In genomic region chr11:13098067-13098466, GRCh38 we compare ENCODE assay signal across 14 cellular contexts.
DNase-seq lines count a peak whose midpoint lies in the region; ATAC-seq and TF ChIP-seq lines count a peak whose summit lies in the region.
"Had no signal": no experiment of that assay in that cellular context is flagged by ENCODE, and none has a peak within 500 bp of the region (broad histone marks: within the 10 kb centered on the region; RNA-seq: fewer than 3 reads in every experiment).

No MANE protein-coding gene starts in this region.

- intact Hi-C loops in stomach (cut with DNase I; ENCODE audit: low total_unique reads): no loop called here

- no peaks in the 10 kb centered on the region for H3K4me1 ChIP-seq in stomach
- H3K4me1 ChIP-seq: gastrocnemius medialis, left ventricle myocardium inferior had no signal

- H3K27ac ChIP-seq in stomach: no peak overlapping the region
- H3K27ac ChIP-seq: gastrocnemius medialis, left ventricle myocardium inferior had no signal

- no peak overlapping the region for H3K4me3 ChIP-seq in fibroblast of the aortic adventitia (ENCODE audit: low read depth, low read length)
- H3K4me3 ChIP-seq in retinal pigment epithelial cell (ENCODE audit: low read length): no peak overlapping the region
- no peak overlapping the region for H3K4me3 ChIP-seq in stomach
- H3K4me3 ChIP-seq: gastrocnemius medialis, left ventricle myocardium inferior had no signal

- TF ChIP-seq CTCF in fibroblast of the aortic adventitia (IDR thresholded peaks at IDR 0.05; ENCODE audit: insufficient read depth, low read length) (no peak), retinal pigment epithelial cell (conservative IDR thresholded peaks at IDR 0.05; ENCODE audit: low read depth, low read length) (no peak), stomach (IDR thresholded peaks at IDR 0.05) (no peak)

- H3K27me3 ChIP-seq in stomach: no peaks in the 10 kb centered on the region

- no peak for TF ChIP-seq POLR2A in stomach (IDR thresholded peaks at IDR 0.05)

- H3K9me3 ChIP-seq in stomach: no peaks in the 10 kb centered on the region
- H3K9me3 ChIP-seq: Caco-2, gastrocnemius medialis, left ventricle myocardium inferior had no signal

- DNase-seq in HPDE6-E6E7 (ENCODE audit: extremely low spot score) (peak; percentile 88), NCI-H69 (lab: John Stamatoyannopoulos, UW) (peak; percentile 98), fibroblast of the aortic adventitia (ENCODE audit: low read depth) (peak; percentile 26), retinal pigment epithelial cell (ENCODE audit: low read depth) (peak; percentile 67), stomach (no peak), GM19238 (ENCODE audit: insufficient read length, low spot score) (no peak)
- DNase-seq in stimulated activated naive CD8-positive, alpha-beta T cell treated with anti-CD3 and anti-CD28 coated beads, Interleukin-15, Interleukin-2, amounts not matched to agents 100 U/mL and 50 U/mL, for 24 hours: no peak
- DNase-seq: activated CD4-positive, alpha-beta T cell treated with anti-CD3 and anti-CD28 coated beads for 36 hours; activated gamma-delta T cell; Caco-2; gastrocnemius medialis; left ventricle myocardium inferior; NCI-H2227 treated with DMSO at 0.1 percent for 48 hours had no signal

- ATAC-seq in stimulated activated naive CD8-positive, alpha-beta T cell treated with anti-CD3 and anti-CD28 coated beads, Interleukin-15, Interleukin-2, amounts not matched to agents 100 U/mL and 50 U/mL, for 24 hours: no peak
- no peak for ATAC-seq in GM21576 (IDR thresholded peaks at IDR 0.05; ENCODE audit: unreplicated experiment)
- ATAC-seq: activated CD4-positive, alpha-beta T cell treated with anti-CD3 and anti-CD28 coated beads for 36 hours; gastrocnemius medialis had no signal

- 55 to 67% (median 60%) methylated on average over 2 to 3 of the region's 3 CpGs for WGBS in stomach, 5 donors

- TF ChIP-seq EP300 in stomach (IDR thresholded peaks at IDR 0.05): no peak

- no peaks in the 10 kb centered on the region for H3K36me3 ChIP-seq in stomach
- H3K36me3 ChIP-seq: gastrocnemius medialis, left ventricle myocardium inferior had no signal

Comparison
In these comparisons a context has a peak if more than half of its experiments do, and no peak if none do; other contexts are left out.
1. DNase-seq: peak in HPDE6-E6E7 (single experiment), NCI-H69 (single experiment), fibroblast of the aortic adventitia (single experiment) and retinal pigment epithelial cell (single experiment); none in stomach (single experiment), stimulated activated naive CD8-positive, alpha-beta T cell treated with anti-CD3 and anti-CD28 coated beads, Interleukin-15, Interleukin-2, amounts not matched to agents 100 U/mL and 50 U/mL, for 24 hours (single experiment) and GM19238 (single experiment).